Comparison of ENCODE assay signal across 1 cellular context in genomic region chr1:173430707-173431662, GRCh38.
TF ChIP-seq lines count a peak whose summit lies in the region.

No MANE protein-coding gene starts in this region.

TF ChIP-seq in K562, 482 proteins besides CTCF, POLR2A, EP300 and RAD21 (continued from another document):
- TF ChIP-seq ZNF318 (IDR thresholded peaks at IDR 0.05; ENCODE audit: borderline replicate concordance in 1 of 2, low read depth in 1 of 2) (no peak), BCL6 (CRISPR knock-in tag; IDR thresholded peaks at IDR 0.05) (no peak), ZNF124 (CRISPR knock-in tag; IDR thresholded peaks at IDR 0.05) (no peak), LEF1 (IDR thresholded peaks at IDR 0.05) (no peak), HNRNPH1 (optimal IDR thresholded peaks at IDR 0.05; ENCODE audit: low read depth, low read length) (no peak), ZBTB5 (IDR thresholded peaks at IDR 0.05) (no peak), ZNF444 (CRISPR knock-in tag; IDR thresholded peaks at IDR 0.05) (no peak), STAG1 (CRISPR knock-in tag; IDR thresholded peaks at IDR 0.05; ENCODE audit: borderline replicate concordance) (peak; percentile 49; the same call in 1 of the 2 replicates), CREB5 (CRISPR knock-in tag; IDR thresholded peaks at IDR 0.05) (no peak), NR3C1 (CRISPR knock-in tag; IDR thresholded peaks at IDR 0.05) (no peak), PHF21A (IDR thresholded peaks at IDR 0.05; ENCODE audit: borderline replicate concordance, low read depth) (peak; percentile 57; the same call in 1 of the 2 replicates), PYGO2 (tag; IDR thresholded peaks at IDR 0.05) (no peak), POLR3A (IDR thresholded peaks at IDR 0.05; ENCODE audit: borderline replicate concordance, extremely low read depth, insufficient read depth, insufficient read length) (no peak), YY1 (IDR thresholded peaks at IDR 0.05; ENCODE audit: borderline replicate concordance in 1 of 3, control insufficient read depth in 1 of 3, extremely low read depth in 1 of 3, insufficient read depth in 3 of 3, insufficient read length in 1 of 3, insufficient replicate concordance in 2 of 3, low read depth in 1 of 3, low read length in 2 of 3) (peak in 2 of 3 experiments; percentile 15 to 56), MEIS2 (IDR thresholded peaks at IDR 0.05; ENCODE audit: partially characterized antibody) (no peak), MAZ (CRISPR knock-in tag; conservative IDR thresholded peaks at IDR 0.05 in 1 of 2, IDR thresholded peaks at IDR 0.05 in 1 of 2) (peak in 1 of 2 experiments; percentile 66; a peak in 2 of 4 replicates), IRF1 (CRISPR knock-in tag; IDR thresholded peaks at IDR 0.05; ENCODE audit: borderline replicate concordance) (no peak), ZNF592 (IDR thresholded peaks at IDR 0.05) (peak; percentile 58; the same call in 1 of the 2 replicates), TEAD4 (IDR thresholded peaks at IDR 0.05; ENCODE audit: low read length) (peak; percentile 42; the same call in 1 of the 2 replicates), TEAD4 (CRISPR knock-in tag; IDR thresholded peaks at IDR 0.05; ENCODE audit: borderline replicate concordance) (no peak), MIER1 (IDR thresholded peaks at IDR 0.05; ENCODE audit: low read depth) (no peak), ZNF263 (CRISPR knock-in tag; IDR thresholded peaks at IDR 0.05; ENCODE audit: borderline replicate concordance) (no peak), RBM14 (IDR thresholded peaks at IDR 0.05; ENCODE audit: borderline replicate concordance, insufficient read depth, low read depth, low read length) (no peak), SMARCA4 (IDR thresholded peaks at IDR 0.05) (no peak)
TF ChIP-seq in K562: peak in this region for 53.
